ENCODE assay signal across 12 cellular contexts in genomic region chr4:152310223-152310622, GRCh38.
DNase-seq lines count a peak whose midpoint lies in the region; ATAC-seq and TF ChIP-seq lines count a peak whose summit lies in the region.
"Had no signal": no experiment of that assay in that cellular context is flagged by ENCODE, and none has a peak within 500 bp of the region (broad histone marks: within the 10 kb centered on the region; RNA-seq: fewer than 3 reads in every experiment).

No MANE protein-coding gene starts in this region.

- no peaks in the 10 kb centered on the region for H3K9me3 ChIP-seq in PC-9 (ENCODE audit: insufficient read depth, low read depth)

- no peak overlapping the region for H3K4me3 ChIP-seq in PC-9
- no peak overlapping the region for H3K4me3 ChIP-seq in fibroblast of villous mesenchyme (ENCODE audit: low read depth, low read length)

- no peaks in the 10 kb centered on the region for H3K27me3 ChIP-seq in PC-9 (ENCODE audit: insufficient read depth, low read depth)

- no peaks in the 10 kb centered on the region for H3K9me2 ChIP-seq in PC-9 (ENCODE audit: insufficient read depth)

- peak overlapping the region; percentile 56 for H3K4me2 ChIP-seq in PC-9

- POLR2A ChIA-PET in PC-9 (lab: Charles Lee; ENCODE audit: unreplicated experiment) = interaction anchor here (0.6 kb wide), 2 partner anchors 143 to 625 kb away, joined by 3 to 4 read pairs; no protein-coding TSS in a partner anchor

- peak overlapping the region; percentile 56; the same call in 1 of the 2 replicates for H3K27ac ChIP-seq in PC-9

- no peak overlapping the region for H2AFZ ChIP-seq in PC-9

- no peaks in the 10 kb centered on the region for H3K79me2 ChIP-seq in PC-9 (ENCODE audit: low read depth)

- H4K20me1 ChIP-seq in PC-9 (ENCODE audit: insufficient read depth) = no peaks in the 10 kb centered on the region

- CTCF ChIA-PET in PC-9 (lab: Charles Lee) = interaction anchor here (0.7 kb wide), 1 partner anchor 180 kb away, joined by 3 read pairs; no protein-coding TSS in a partner anchor

- no peaks in the 10 kb centered on the region for H3K36me3 ChIP-seq in PC-9 (ENCODE audit: low read depth)

- peak; percentile 50 for ATAC-seq in GM19463 (IDR thresholded peaks at IDR 0.05; ENCODE audit: unreplicated experiment)
- ATAC-seq in HG03159 (IDR thresholded peaks at IDR 0.05; ENCODE audit: unreplicated experiment) = no peak
- ATAC-seq in HG02588 (IDR thresholded peaks at IDR 0.05; ENCODE audit: unreplicated experiment) = no peak

- intact Hi-C loops in PC-9 (cut with micrococcal nuclease; ENCODE audit: unreplicated experiment) = loop anchor here (1.0 kb wide), 1 partner anchor 16 kb away; no protein-coding TSS in a partner anchor

- DNase-seq in ACHN = peak; percentile 60
- DNase-seq in PC-9 = peak; percentile 74 to 86
- peak; percentile 41 for DNase-seq in fibroblast of villous mesenchyme (ENCODE audit: low read depth)
- DNase-seq in anterior cingulate cortex (lab: John Stamatoyannopoulos, UW) = no peak
- DNase-seq in SIG-M5 treated with dmso at 0.1 percent for 504 hours (lab: John Stamatoyannopoulos, UW; ENCODE audit: unreplicated experiment) = no peak
- DNase-seq: activated CD4-positive, CD25-positive, alpha-beta regulatory T cell treated with anti-CD3 and anti-CD28 coated beads, Interleukin-2, amount 50 U/mL, for 72 hours; C1 segment of cervical spinal cord; H7; NCI-H446 had no signal

- H3K4me1 ChIP-seq in PC-9 (replicated peaks; ENCODE audit: insufficient read depth) = peaks cover 19% of the 10 kb centered on the region

- TF ChIP-seq CTCF in PC-9 (conservative IDR thresholded peaks at IDR 0.05) (no peak), fibroblast of villous mesenchyme (IDR thresholded peaks at IDR 0.05; ENCODE audit: insufficient read depth, low read depth, low read length) (no peak)

- in situ Hi-C loops in ACHN (cut with HindIII; ENCODE audit: low pct_ligation_motif_present, low pct_unique_long_range_greater_than_20kb, low sequenced_read_pairs) = no loop called here

- BruUV-seq in PC-9 (replicated peaks; lab: Mats Ljungman, UMichigan) = no TSS peak

- peaks cover 11% of the 10 kb centered on the region for H3F3A ChIP-seq in PC-9 (ENCODE audit: insufficient read depth, low read depth)

Comparison
In these comparisons a context has a peak if more than half of its experiments do, and no peak if none do; other contexts are left out.
1. DNase-seq: peak in ACHN (single experiment), PC-9 (2 of 2) and fibroblast of villous mesenchyme (single experiment); none in anterior cingulate cortex (0 of 58) and SIG-M5 treated with dmso at 0.1 percent for 504 hours (single experiment).